In the genomic region with DNA sequence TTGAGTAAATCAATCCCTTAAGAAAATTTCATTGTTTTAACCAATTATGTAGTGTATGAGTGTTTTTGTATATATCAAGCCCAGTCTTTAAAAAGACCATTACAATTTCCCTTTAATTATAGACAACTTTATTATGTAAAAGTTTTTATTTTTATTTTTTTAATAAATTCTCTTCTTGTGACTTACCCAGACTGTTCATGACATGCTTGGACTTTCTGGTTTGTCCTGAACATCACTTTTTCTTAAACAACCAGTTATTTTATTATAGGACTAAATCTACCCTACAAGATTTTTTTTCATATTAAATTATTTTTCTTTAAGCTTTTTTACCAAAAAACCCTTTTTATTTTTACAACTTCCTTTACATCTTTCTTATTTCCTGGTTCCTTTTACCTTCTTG, we compare ENCODE assay signal across 21 cellular contexts.
A peak's percentile ranks its signal among the peaks of the same experiment; 100 is the strongest.
DNase-seq lines count a peak whose midpoint lies in the region; ATAC-seq, FAIRE-seq and TF ChIP-seq lines count a peak whose summit lies in the region.
"Had no signal": no experiment of that assay in that cellular context is flagged by ENCODE, and none has a peak within 500 bp of the region (broad histone marks: within the 10 kb centered on the region; RNA-seq: fewer than 3 reads in every experiment).

No MANE protein-coding gene starts in this region.

- no peak for FAIRE-seq in A549 (lab: Jason Lieb, UNC)
- FAIRE-seq: H54 had no signal

- no peak for TF ChIP-seq RAD21 in A549 (conservative IDR thresholded peaks at IDR 0.05 in 1 of 2, IDR thresholded peaks at IDR 0.05 in 1 of 2)

- POLR2A ChIA-PET in A549 (lab: Yijun Ruan, JAX), result no interaction called here
- POLR2A ChIA-PET in HEK293 (lab: Yijun Ruan, JAX), result no interaction called here
- POLR2A ChIA-PET in PC-3 (lab: Charles Lee; ENCODE audit: unreplicated experiment), result no interaction called here

- H4K20me1 ChIP-seq in PC-3 (ENCODE audit: low read length), result no peaks in the 10 kb centered on the region
- H4K20me1 ChIP-seq: BLaER1 treated with 17β-estradiol and CSF1 and Interleukin-3, amounts not matched to agents 10 nM and 100 nM had no signal

- H3K4me2 ChIP-seq in A549, result no peak overlapping the region
- H3K4me2 ChIP-seq in PC-3 (ENCODE audit: low read length), result no peak overlapping the region
- H3K4me2 ChIP-seq: BLaER1 treated with 17β-estradiol and CSF1 and Interleukin-3, amounts not matched to agents 10 nM and 100 nM had no signal

- H3K27ac ChIP-seq in A549, result no peak overlapping the region
- no peak overlapping the region for H3K27ac ChIP-seq in HEK293 (ENCODE audit: extremely low read depth, low read depth, low read length)
- H3K27ac ChIP-seq in PC-3 (ENCODE audit: low read length), result no peak overlapping the region
- H3K27ac ChIP-seq: BLaER1 treated with 17β-estradiol and CSF1 and Interleukin-3, amounts not matched to agents 10 nM and 100 nM; HL-60 had no signal

- no peaks in the 10 kb centered on the region for H3K9me2 ChIP-seq in PC-3 (replicated peaks; ENCODE audit: low read length)

- no peak overlapping the region for H3K9ac ChIP-seq in PC-3 (ENCODE audit: low read length)
- H3K9ac ChIP-seq: BLaER1 treated with 17β-estradiol and CSF1 and Interleukin-3, amounts not matched to agents 10 nM and 100 nM had no signal

- DNase-seq in A549 (ENCODE audit: low read depth in 1 of 2, low spot score in 1 of 2) (no peak), PC-3 (peak; percentile 1), left kidney (ENCODE audit: low read depth, low spot score) (peak; percentile 9), cortex of kidney (lab: John Stamatoyannopoulos, UW) (no peak), NCI-H748 treated with DMSO at 0.1 percent for 48 hours (lab: John Stamatoyannopoulos, UW) (no peak)
- DNase-seq: Caco-2; CD4-positive, alpha-beta memory T cell; DMS153; GF-D8; KG1; NCI-H1105; NCI-H2029 treated with DMSO at 0.1 percent for 48 hours; NCI-H2171 treated with DMSO at 0.1 percent for 48 hours; NCI-H524 treated with DMSO at 0.1 percent for 48 hours; RPMI8226; SHP77 had no signal

- H3K4me1 ChIP-seq in A549 (no peaks in the 10 kb centered on the region), HEK293 (ENCODE audit: control insufficient read depth, insufficient read depth, low read length) (no peaks in the 10 kb centered on the region), PC-3 (ENCODE audit: insufficient read depth, low read length) (no peaks in the 10 kb centered on the region)
- H3K4me1 ChIP-seq: BLaER1 treated with 17β-estradiol and CSF1 and Interleukin-3, amounts not matched to agents 10 nM and 100 nM; Caco-2 had no signal

- H3K27me3 ChIP-seq in PC-3 (ENCODE audit: low read length), result no peaks in the 10 kb centered on the region
- H3K27me3 ChIP-seq: BLaER1 treated with 17β-estradiol and CSF1 and Interleukin-3, amounts not matched to agents 10 nM and 100 nM had no signal

- no peak overlapping the region for H3K4me3 ChIP-seq in A549
- H3K4me3 ChIP-seq in HEK293 (ENCODE audit: low read depth, low read length), result no peak overlapping the region
- H3K4me3 ChIP-seq in PC-3 (ENCODE audit: low read length), result no peak overlapping the region
- H3K4me3 ChIP-seq: BLaER1 treated with 17β-estradiol and CSF1 and Interleukin-3, amounts not matched to agents 10 nM and 100 nM had no signal

- CTCF ChIA-PET in A549 (lab: Yijun Ruan, JAX), result no interaction called here
- CTCF ChIA-PET in HEK293 (lab: Yijun Ruan, JAX), result no interaction called here
- CTCF ChIA-PET in PC-3 (lab: Charles Lee), result no interaction called here

- H3K9me3 ChIP-seq in A549 (peaks cover 2% of the 10 kb centered on the region; the same call in 1 of the 3 replicates), HEK293 (ENCODE audit: control insufficient read depth, insufficient read depth, low read depth, low read length) (no peaks in the 10 kb centered on the region), PC-3 (ENCODE audit: low read length) (no peaks in the 10 kb centered on the region)

- H3K36me3 ChIP-seq in HEK293 (ENCODE audit: control insufficient read depth in 2 of 2, insufficient read depth in 1 of 2, low read length in 2 of 2) (no peaks in the 10 kb centered on the region), PC-3 (ENCODE audit: low read depth, low read length) (no peaks in the 10 kb centered on the region)

- no peaks in the 10 kb centered on the region for H3K79me2 ChIP-seq in PC-3 (ENCODE audit: low read length)

- BruUV-seq in PC-3 (replicated peaks; lab: Mats Ljungman, UMichigan), result no TSS peak

- no peak overlapping the region for H2AFZ ChIP-seq in PC-3 (ENCODE audit: low read length)

- TF ChIP-seq POLR2A in A549 (IDR thresholded peaks at IDR 0.05; ENCODE audit: low read length), result no peak

- no peaks in the 10 kb centered on the region for H3F3A ChIP-seq in PC-3 (ENCODE audit: low read length, unreplicated experiment)

- ATAC-seq in A549 (no peak), PC-3 (no peak), esophagus mucosa (no peak)

- intact Hi-C loops in PC-3 (cut with micrococcal nuclease), result no loop called here

- TF ChIP-seq CTCF in A549 (IDR thresholded peaks at IDR 0.05) (no peak), HEK293 (tag by site-specific recombination; IDR thresholded peaks at IDR 0.05) (no peak), PC-3 (conservative IDR thresholded peaks at IDR 0.05; ENCODE audit: low read depth, low read length) (no peak)

- no peak for TF ChIP-seq EP300 in A549 (IDR thresholded peaks at IDR 0.05)

TF ChIP-seq in A549, 52 proteins besides CTCF, POLR2A, EP300 and RAD21:
- TF ChIP-seq, protein P1, sequence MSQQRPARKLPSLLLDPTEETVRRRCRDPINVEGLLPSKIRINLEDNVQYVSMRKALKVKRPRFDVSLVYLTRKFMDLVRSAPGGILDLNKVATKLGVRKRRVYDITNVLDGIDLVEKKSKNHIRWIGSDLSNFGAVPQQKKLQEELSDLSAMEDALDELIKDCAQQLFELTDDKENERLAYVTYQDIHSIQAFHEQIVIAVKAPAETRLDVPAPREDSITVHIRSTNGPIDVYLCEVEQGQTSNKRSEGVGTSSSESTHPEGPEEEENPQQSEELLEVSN (IDR thresholded peaks at IDR 0.05; ENCODE audit: borderline replicate concordance, low read depth), result no peak
- TF ChIP-seq ZFP36 (IDR thresholded peaks at IDR 0.05; ENCODE audit: borderline replicate concordance, partially characterized antibody), result peak; percentile 73

TF ChIP-seq in HEK293, 187 proteins besides CTCF, POLR2A, EP300 and RAD21:
- TF ChIP-seq SETDB1 (IDR thresholded peaks at IDR 0.05; ENCODE audit: insufficient read length, low read length) (peak; percentile 86), SP7 (tag by site-specific recombination; IDR thresholded peaks at IDR 0.05) (no peak), ZNF37A (tag by site-specific recombination; IDR thresholded peaks at IDR 0.05) (no peak), ZNF280D (tag by site-specific recombination; IDR thresholded peaks at IDR 0.05) (no peak)

Comparison
In these comparisons a context has a peak if more than half of its experiments do, and no peak if none do; other contexts are left out.
1. DNase-seq: peak in PC-3 (single experiment) and left kidney (single experiment); none in A549 (0 of 2), cortex of kidney (single experiment) and NCI-H748 treated with DMSO at 0.1 percent for 48 hours (single experiment).